10 cellular contexts compared by ENCODE assay signal in genomic region chr6:17867880-17868279, GRCh38.
A peak's percentile ranks its signal among the peaks of the same experiment; 100 is the strongest.
DNase-seq lines count a peak whose midpoint lies in the region; ATAC-seq and TF ChIP-seq lines count a peak whose summit lies in the region.
"Had no signal": no experiment of that assay in that cellular context is flagged by ENCODE, and none has a peak within 500 bp of the region (broad histone marks: within the 10 kb centered on the region; RNA-seq: fewer than 3 reads in every experiment).

No MANE protein-coding gene starts in this region.

- H3K36me3 ChIP-seq in adipocyte (ENCODE audit: control insufficient read depth, insufficient read depth, low read length, severe bottlenecking) (no peaks in the 10 kb centered on the region), smooth muscle cell (ENCODE audit: low read depth) (no peaks in the 10 kb centered on the region)
- H3K36me3 ChIP-seq: esophagus squamous epithelium had no signal

- H3K27ac ChIP-seq in foreskin keratinocyte (peak overlapping the region; percentile 56), smooth muscle cell (ENCODE audit: low read depth) (peak overlapping the region; percentile 72)

- no peak for ATAC-seq in foreskin keratinocyte

- H3K9ac ChIP-seq in adipocyte (ENCODE audit: low read length), result no peak overlapping the region
- no peak overlapping the region for H3K9ac ChIP-seq in smooth muscle cell (ENCODE audit: low read depth)

- H2AFZ ChIP-seq in smooth muscle cell (ENCODE audit: low read depth), result no peak overlapping the region

- DNase-seq in HFF-Myc (ENCODE audit: extremely low read depth, low read depth) (peak; percentile 79), adipocyte (ENCODE audit: low read depth) (peak; percentile 72), foreskin keratinocyte (peak; percentile 32 to 58), smooth muscle cell (lab: John Stamatoyannopoulos, UW; ENCODE audit: unreplicated experiment) (no peak), posterior cingulate gyrus (no peak)
- no peak for DNase-seq in stimulated activated CD4-positive, alpha-beta T cell treated with anti-CD3 and anti-CD28 coated beads, Interleukin-4, amount 100 ng/mL, for 24 hours
- DNase-seq in activated CD4-positive, alpha-beta T cell treated with anti-CD3 and anti-CD28 coated beads for 4 hours, result no peak
- DNase-seq in effector CD8-positive, alpha-beta T cell (lab: John Stamatoyannopoulos, UW), result no peak
- DNase-seq: esophagus squamous epithelium, NCI-H2029 treated with DMSO at 0.1 percent for 48 hours had no signal

- H3K4me1 ChIP-seq in adipocyte (ENCODE audit: control insufficient read depth, insufficient read depth, low read length), result peaks cover 84% of the 10 kb centered on the region
- H3K4me1 ChIP-seq in foreskin keratinocyte, result peaks cover 72% of the 10 kb centered on the region
- peaks cover 25% of the 10 kb centered on the region for H3K4me1 ChIP-seq in smooth muscle cell (ENCODE audit: low read depth)

- intact Hi-C loops in posterior cingulate gyrus (cut with DNase I), result loop anchor here (2.0 kb wide), 1 partner anchor 119 kb away; the partner anchor contains the start of gene KIF13A

- TF ChIP-seq CTCF in HFF-Myc (IDR thresholded peaks at IDR 0.05; ENCODE audit: low read depth, low read length, missing control alignments), result no peak
- no peak for TF ChIP-seq CTCF in foreskin keratinocyte (conservative IDR thresholded peaks at IDR 0.05)
- TF ChIP-seq CTCF in smooth muscle cell (IDR thresholded peaks at IDR 0.05; ENCODE audit: borderline replicate concordance, insufficient read depth, poor library complexity, severe bottlenecking), result no peak

- H3K9me3 ChIP-seq in adipocyte (ENCODE audit: control insufficient read depth, low read length), result no peaks in the 10 kb centered on the region
- no peaks in the 10 kb centered on the region for H3K9me3 ChIP-seq in smooth muscle cell (replicated peaks; ENCODE audit: low read depth)
- H3K9me3 ChIP-seq: esophagus squamous epithelium had no signal

- H3K27me3 ChIP-seq in adipocyte (replicated peaks; ENCODE audit: control insufficient read depth, insufficient read depth, low read length) (no peaks in the 10 kb centered on the region), foreskin keratinocyte (no peaks in the 10 kb centered on the region), smooth muscle cell (ENCODE audit: low read depth) (no peaks in the 10 kb centered on the region)
- H3K27me3 ChIP-seq: esophagus squamous epithelium had no signal

- H3K4me3 ChIP-seq in HFF-Myc (replicated peaks; ENCODE audit: low read depth, low read length), result no peak overlapping the region
- H3K4me3 ChIP-seq in adipocyte (ENCODE audit: low read length), result no peak overlapping the region
- H3K4me3 ChIP-seq in smooth muscle cell, result no peak overlapping the region
- H3K4me3 ChIP-seq: esophagus squamous epithelium had no signal

- no peaks in the 10 kb centered on the region for H3K79me2 ChIP-seq in smooth muscle cell (ENCODE audit: low read depth)

- H3F3A ChIP-seq in smooth muscle cell (ENCODE audit: low read depth), result peaks cover 47% of the 10 kb centered on the region

- H3K4me2 ChIP-seq in smooth muscle cell, result peak overlapping the region; percentile 36

- WGBS in smooth muscle cell (ENCODE audit: low lambda C conversion rate), result 14% methylated on average over 1 of the region's 1 CpG

- H4K20me1 ChIP-seq in smooth muscle cell (ENCODE audit: low read depth), result no peaks in the 10 kb centered on the region

Comparison
In these comparisons a context has a peak if more than half of its experiments do, and no peak if none do; other contexts are left out.
1. DNase-seq: peak in HFF-Myc (single experiment), adipocyte (single experiment) and foreskin keratinocyte (2 of 2); none in smooth muscle cell (single experiment), stimulated activated CD4-positive, alpha-beta T cell treated with anti-CD3 and anti-CD28 coated beads, Interleukin-4, amount 100 ng/mL, for 24 hours (single experiment), activated CD4-positive, alpha-beta T cell treated with anti-CD3 and anti-CD28 coated beads for 4 hours (0 of 2), effector CD8-positive, alpha-beta T cell (single experiment) and posterior cingulate gyrus (0 of 10).